In the genomic region with DNA sequence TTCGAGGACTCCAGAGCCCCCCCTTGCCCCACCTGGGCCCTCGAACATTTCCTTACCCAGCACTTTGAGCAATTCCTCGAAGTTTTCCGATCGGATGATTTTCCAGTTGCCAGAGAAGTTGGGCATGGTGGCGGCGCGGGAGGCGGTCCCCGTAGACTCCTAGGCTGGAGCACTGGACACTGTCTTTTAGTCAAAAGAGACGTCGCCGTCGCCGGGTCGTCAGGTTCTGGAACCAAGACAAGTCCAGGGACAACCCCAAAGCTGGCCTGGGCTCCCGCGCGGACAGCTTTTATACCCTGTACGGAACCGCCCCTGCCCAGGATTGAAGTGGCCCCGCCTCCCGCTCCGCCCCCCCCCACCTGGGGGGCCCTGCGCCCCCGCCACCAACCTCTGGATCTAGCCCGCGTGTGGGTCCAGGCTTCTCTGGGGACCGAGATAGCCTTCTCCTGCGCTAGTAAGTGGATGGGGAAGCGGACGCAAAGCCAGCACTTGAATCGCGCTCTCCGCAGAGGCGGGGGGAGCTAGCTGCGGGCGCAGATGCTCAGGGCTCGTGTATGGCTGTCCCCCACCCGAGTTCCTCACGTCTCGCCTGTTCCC, we compare ENCODE assay signal across 9 cellular contexts. TPM values are rescaled to one million over a fixed set of nuclear protein-coding genes. Genes with fewer than 3 reads are reported as not detected.
DNase-seq lines count a peak whose midpoint lies in the region; ATAC-seq and TF ChIP-seq lines count a peak whose summit lies in the region.
"Had no signal": no experiment of that assay in that cellular context is flagged by ENCODE, and none has a peak within 500 bp of the region (broad histone marks: within the 10 kb centered on the region; RNA-seq: fewer than 3 reads in every experiment).

A gene (minus strand): TSS at position 263 of the 597 bp plus-strand sequence. CDS start 137 bp downstream, at position 126.

- H3K27me3 Mint-ChIP-seq in effector memory CD8-positive, alpha-beta T cell, result peaks cover 6 to 35% of the 10 kb centered on the region in 2 donors
- H3K27me3 Mint-ChIP-seq in naive thymus-derived CD8-positive, alpha-beta T cell, result peaks cover 0 to 21% (median 17%) of the 10 kb centered on the region in 5 donors

- POLR2A ChIA-PET in naive thymus-derived CD8-positive, alpha-beta T cell (lab: Charles Lee), result interaction anchor here (1.3 to 4.8 kb wide), 6 partner anchors 15 to 248 kb away, joined by 3 to 33 read pairs (median 8); a partner anchor contains a TSS

- peaks cover 16 to 17% of the 10 kb centered on the region in 2 donors for H3K4me1 Mint-ChIP-seq in effector memory CD8-positive, alpha-beta T cell (ENCODE audit: low read depth in 2 of 2)
- peaks cover 16 to 42% (median 37%) of the 10 kb centered on the region in 4 donors for H3K4me1 Mint-ChIP-seq in naive thymus-derived CD8-positive, alpha-beta T cell

- no peak for TF ChIP-seq CTCF in WERI-Rb-1 (IDR thresholded peaks at IDR 0.05; ENCODE audit: low read depth, low read length)

- 0 to 1% methylated on average over 42 of the region's 42 CpGs for whole genome bisulfite sequencing in aorta, 2 donors

- intact Hi-C loops in Right ventricle myocardium inferior (cut with DNase I), result no loop called here
- intact Hi-C loops in cardiac septum (cut with DNase I), result no loop called here
- intact Hi-C loops in aorta (cut with DNase I), result no loop called here

- ATAC-seq in Right ventricle myocardium inferior (no peak), aorta (ENCODE audit: low FRiP score) (peak; percentile 23)
- ATAC-seq in effector memory CD8-positive, alpha-beta T cell (replicated peaks), result peak; percentile 63
- ATAC-seq in naive thymus-derived CD8-positive, alpha-beta T cell, result peak; percentile 60

- H3K4me3 Mint-ChIP-seq in effector memory CD8-positive, alpha-beta T cell, result peak within 1 kb of the TSS; percentile 93 to 94
- peak within 1 kb of the TSS; percentile 85 to 98 (median 91) for H3K4me3 Mint-ChIP-seq in naive thymus-derived CD8-positive, alpha-beta T cell

- H3K36me3 Mint-ChIP-seq in effector memory CD8-positive, alpha-beta T cell (ENCODE audit: insufficient read depth), result peaks cover 11% of the 10 kb centered on the region
- H3K36me3 Mint-ChIP-seq in naive thymus-derived CD8-positive, alpha-beta T cell, result no peaks in the 10 kb centered on the region

- H3K27me3 ChIP-seq in WERI-Rb-1 (ENCODE audit: insufficient read depth, low read depth, severe bottlenecking) (no peaks in the 10 kb centered on the region), aorta (ENCODE audit: control insufficient read depth in 1 of 2, insufficient read depth in 2 of 2, low read length in 1 of 2) (no peaks in the 10 kb centered on the region)

- H3K4me1 ChIP-seq in aorta (ENCODE audit: control insufficient read depth in 1 of 2, insufficient read depth in 2 of 2, low read length in 2 of 2), result no peaks in the 10 kb centered on the region

- H3K9me3 ChIP-seq in WERI-Rb-1 (ENCODE audit: severe bottlenecking) (no peaks in the 10 kb centered on the region), aorta (ENCODE audit: control insufficient read depth, low read length) (no peaks in the 10 kb centered on the region)

- H3K27ac Mint-ChIP-seq in effector memory CD8-positive, alpha-beta T cell, result peak within 1 kb of the TSS; percentile 87 to 91
- peak within 1 kb of the TSS; percentile 53 to 95 (median 91) for H3K27ac Mint-ChIP-seq in naive thymus-derived CD8-positive, alpha-beta T cell

- no peaks in the 10 kb centered on the region for H3K9me3 Mint-ChIP-seq in effector memory CD8-positive, alpha-beta T cell
- no peaks in the 10 kb centered on the region for H3K9me3 Mint-ChIP-seq in naive thymus-derived CD8-positive, alpha-beta T cell

- H3K36me3 ChIP-seq in WERI-Rb-1 (peaks cover 30% of the 10 kb centered on the region), aorta (ENCODE audit: control insufficient read depth in 1 of 2, insufficient read depth in 2 of 2, low read length in 1 of 2) (no peaks in the 10 kb centered on the region)

- peak within 1 kb of the TSS; percentile 86 for H3K27ac ChIP-seq in WERI-Rb-1
- peak within 1 kb of the TSS in 1 of 2 donors; percentile 26 for H3K27ac ChIP-seq in aorta (ENCODE audit: low read depth in 1 of 2, low read length in 2 of 2)

- H3K4me3 ChIP-seq in WERI-Rb-1 (ENCODE audit: low read depth, low read length) (peak within 1 kb of the TSS; percentile 74), aorta (ENCODE audit: low read length in 2 of 2) (peak within 1 kb of the TSS; percentile 1 to 3)

- DNase-seq in Right ventricle myocardium inferior (ENCODE audit: missing footprints) (peak; percentile 50), cardiac septum (ENCODE audit: low spot score) (no peak), WERI-Rb-1 (peak; percentile 94), aorta (peak; percentile 60 to 86), NCI-H226 (no peak), cerebellar nuclear complex (lab: John Stamatoyannopoulos, UW) (no peak)
- peak in 2 of 3 experiments; percentile 22 to 25 for DNase-seq in effector memory CD8-positive, alpha-beta T cell
- DNase-seq in naive thymus-derived CD8-positive, alpha-beta T cell, result peak in 4 of 10 donors; percentile 35 to 40 (median 38)

RNA-seq across cellular contexts. Expression of the gene that starts here (rescaled TPM):
- total RNA-seq in Right ventricle myocardium inferior (not detected), cardiac septum (3.7 TPM), aorta (10 to 100 TPM in 1 of 2 donors, 1 to 10 TPM in 1; 3.8 to 34.4 TPM)
- total RNA-seq in naive thymus-derived CD8-positive, alpha-beta T cell, result 1 to 10 TPM in 1 of 2 experiments, under 1 TPM in 1; 0.44 to 2.9 TPM
- polyA plus RNA-seq in naive thymus-derived CD8-positive, alpha-beta T cell, result not detected
- polyA plus RNA-seq in aorta, result 1 to 10 TPM; 6.5 to 7.8 TPM
- total RNA-seq: dermis microvascular lymphatic vessel endothelial cell had no signal

Comparison
In these comparisons a context has a peak if more than half of its experiments do, and no peak if none do; other contexts are left out.
1. RNA of the gene that starts here (polyA plus RNA-seq): 6.5 to 7.8 TPM in aorta; not detected in naive thymus-derived CD8-positive, alpha-beta T cell; every median in the first group is over 4 times any median in the second.
2. Peak in DNase-seq in Right ventricle myocardium inferior; RNA of the gene not detected or under 1 TPM.
3. DNase-seq: peak in WERI-Rb-1 (single experiment), effector memory CD8-positive, alpha-beta T cell (2 of 3) and aorta (2 of 2); none in cardiac septum (single experiment), NCI-H226 (single experiment) and cerebellar nuclear complex (0 of 2).